Comparison of ENCODE assay signal across 16 cellular contexts in the genomic region with DNA sequence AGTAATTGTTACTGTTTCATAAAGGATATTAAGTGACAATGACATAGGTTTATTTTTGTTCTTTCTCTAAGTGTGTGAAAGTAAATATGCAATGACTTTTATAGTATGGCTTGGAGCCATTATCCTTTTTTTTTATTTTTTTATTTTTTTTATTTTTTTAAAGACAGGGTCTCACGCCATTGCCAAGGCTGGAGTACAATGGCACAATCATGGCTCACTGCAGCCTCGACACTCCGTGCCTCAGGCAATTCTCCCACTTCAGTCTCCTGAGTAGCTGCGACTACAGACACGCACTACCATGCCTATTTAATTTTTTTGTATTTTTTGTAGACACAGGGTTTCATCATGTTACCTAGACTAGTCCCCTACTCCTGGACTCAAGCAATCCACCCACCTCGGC.
"Had no signal": no experiment of that assay in that cellular context is flagged by ENCODE, and none has a peak within 500 bp of the region (broad histone marks: within the 10 kb centered on the region; RNA-seq: fewer than 3 reads in every experiment).

No MANE protein-coding gene starts in this region.

- H3K27ac Mint-ChIP-seq: memory B cell; stimulated activated naive B cell treated with anti-CD40 and anti-IgM and Interleukin-4, amounts not matched to agents 10 μg/mL and 1 μg/mL and 100 μg/mL, for 72 hours had no signal

- H3K27me3 Mint-ChIP-seq: activated CD4-positive, alpha-beta T cell treated with anti-CD3 and anti-CD28 coated beads, Interleukin-2, amount 10 ng/mL, durations not matched to agents 7 days and 5 days; activated naive CD4-positive, alpha-beta T cell treated with anti-CD3 and anti-CD28 coated beads, Interleukin-2, amount 10 ng/mL, durations not matched to agents 7 days and 5 days; memory B cell; naive thymus-derived CD4-positive, alpha-beta T cell; stimulated activated naive B cell treated with anti-CD40 and anti-IgM and Interleukin-4, amounts not matched to agents 10 μg/mL and 1 μg/mL and 100 μg/mL, for 72 hours had no signal

- H3K9me3 ChIP-seq: neutrophil, sigmoid colon, thyroid gland had no signal

- H3K27ac ChIP-seq: cardiac muscle cell, sigmoid colon, thyroid gland had no signal

- H3K36me3 ChIP-seq: sigmoid colon, thyroid gland had no signal

- H3K4me3 Mint-ChIP-seq: activated CD4-positive, alpha-beta T cell treated with anti-CD3 and anti-CD28 coated beads, Interleukin-2, amount 10 ng/mL, durations not matched to agents 7 days and 5 days; activated naive CD4-positive, alpha-beta T cell treated with anti-CD3 and anti-CD28 coated beads, Interleukin-2, amount 10 ng/mL, durations not matched to agents 7 days and 5 days; memory B cell; stimulated activated naive B cell treated with anti-CD40 and anti-IgM and Interleukin-4, amounts not matched to agents 10 μg/mL and 1 μg/mL and 100 μg/mL, for 72 hours had no signal

- DNase-seq: activated CD4-positive, alpha-beta T cell treated with anti-CD3 and anti-CD28 coated beads, Interleukin-2, amount 10 ng/mL, durations not matched to agents 7 days and 5 days; activated CD8-positive, alpha-beta memory T cell treated with anti-CD3 and anti-CD28 coated beads for 24 hours; activated CD8-positive, alpha-beta memory T cell treated with anti-CD3 and anti-CD28 coated beads, Interleukin-2, amount 50 U/mL, for 48 hours; activated effector memory CD4-positive, alpha-beta T cell treated with Interleukin-2 at 50 U/mL for 16 hours; activated naive CD4-positive, alpha-beta T cell treated with anti-CD3 and anti-CD28 coated beads, Interleukin-2, amount 10 ng/mL, durations not matched to agents 7 days and 5 days; activated T-cell treated with anti-CD3 and anti-CD28 coated beads, Interleukin-2, amount 50 U/mL, for 48 hours; naive thymus-derived CD4-positive, alpha-beta T cell; sigmoid colon; stimulated activated CD4-positive, alpha-beta T cell treated with anti-CD3 and anti-CD28 coated beads, Interleukin-4, amount 100 ng/mL, for 4 hours; stimulated activated naive B cell treated with anti-CD40 and anti-IgM and Interleukin-4, amounts not matched to agents 10 μg/mL and 1 μg/mL and 100 μg/mL, for 72 hours; T1000; thyroid gland had no signal

- H3K27me3 ChIP-seq: cardiac muscle cell, neutrophil, sigmoid colon, thyroid gland had no signal

- ATAC-seq: activated CD4-positive, CD25-positive, alpha-beta regulatory T cell treated with anti-CD3 and anti-CD28 coated beads, Interleukin-2, amount 50 U/mL, for 24 hours; naive thymus-derived CD4-positive, alpha-beta T cell; stimulated activated naive B cell treated with anti-CD40 and anti-IgM and Interleukin-4, amounts not matched to agents 10 μg/mL and 1 μg/mL and 100 μg/mL, for 72 hours had no signal

- H3K9me3 Mint-ChIP-seq: activated CD4-positive, alpha-beta T cell treated with anti-CD3 and anti-CD28 coated beads, Interleukin-2, amount 10 ng/mL, durations not matched to agents 7 days and 5 days; activated naive CD4-positive, alpha-beta T cell treated with anti-CD3 and anti-CD28 coated beads, Interleukin-2, amount 10 ng/mL, durations not matched to agents 7 days and 5 days; memory B cell; naive thymus-derived CD4-positive, alpha-beta T cell; stimulated activated naive B cell treated with anti-CD40 and anti-IgM and Interleukin-4, amounts not matched to agents 10 μg/mL and 1 μg/mL and 100 μg/mL, for 72 hours had no signal

- H3K4me3 ChIP-seq: cardiac muscle cell, sigmoid colon, thyroid gland had no signal
